10 cellular contexts compared by ENCODE assay signal in the genomic region with DNA sequence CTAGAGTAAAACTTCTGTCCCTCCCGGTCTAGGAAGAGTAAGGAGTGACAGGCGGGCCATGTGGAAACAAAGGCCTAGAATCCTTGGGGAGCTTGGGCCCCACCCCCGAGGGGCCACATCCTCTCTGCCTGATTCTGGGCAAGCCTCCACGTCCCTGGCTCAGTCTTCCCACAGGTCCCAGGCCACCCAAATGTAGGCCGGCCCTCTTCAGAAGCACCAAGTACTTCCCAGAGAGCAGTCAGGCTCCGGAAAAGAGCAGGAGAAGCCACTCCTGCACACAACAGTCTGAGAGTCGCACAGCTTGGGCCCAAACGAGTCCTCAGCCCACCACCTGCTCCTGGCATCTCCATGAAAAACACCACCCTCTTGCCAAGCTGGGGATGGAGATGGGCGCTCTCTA. TPM values are rescaled to one million over a fixed set of nuclear protein-coding genes. Genes with fewer than 3 reads are reported as not detected.
DNase-seq lines count a peak whose midpoint lies in the region; ATAC-seq and TF ChIP-seq lines count a peak whose summit lies in the region.
"Had no signal": no experiment of that assay in that cellular context is flagged by ENCODE, and none has a peak within 500 bp of the region (broad histone marks: within the 10 kb centered on the region; RNA-seq: fewer than 3 reads in every experiment).

No MANE protein-coding gene starts in this region.

- no peaks in the 10 kb centered on the region for H3K27me3 Mint-ChIP-seq in activated CD4-positive, alpha-beta T cell treated with anti-CD3 and anti-CD28 coated beads, Interleukin-2, amount 10 ng/mL, durations not matched to agents 7 days and 5 days
- H3K27me3 Mint-ChIP-seq in brain (no peaks in the 10 kb centered on the region), type B pancreatic cell (no peaks in the 10 kb centered on the region)

- peak overlapping the region; percentile 62 for H3K4me3 Mint-ChIP-seq in activated CD4-positive, alpha-beta T cell treated with anti-CD3 and anti-CD28 coated beads, Interleukin-2, amount 10 ng/mL, durations not matched to agents 7 days and 5 days
- peak overlapping the region in 1 of 5 experiments; percentile 22 for H3K4me3 Mint-ChIP-seq in brain
- no peak overlapping the region for H3K4me3 Mint-ChIP-seq in type B pancreatic cell

- peaks cover 91% of the 10 kb centered on the region for H3K4me1 Mint-ChIP-seq in activated CD4-positive, alpha-beta T cell treated with anti-CD3 and anti-CD28 coated beads, Interleukin-2, amount 10 ng/mL, durations not matched to agents 7 days and 5 days
- H3K4me1 Mint-ChIP-seq in brain: peaks cover 50% of the 10 kb centered on the region
- peaks cover 29% of the 10 kb centered on the region for H3K4me1 Mint-ChIP-seq in type B pancreatic cell (ENCODE audit: unreplicated experiment)

- peak overlapping the region in 1 of 2 donors; percentile 3 for H3K4me3 ChIP-seq in mucosa of rectum (ENCODE audit: low read length in 2 of 2)
- H3K4me3 ChIP-seq: A549 had no signal

- no peak for ATAC-seq in HG02763 (IDR thresholded peaks at IDR 0.05; ENCODE audit: unreplicated experiment)
- ATAC-seq: A549, SK-N-SH treated with all-trans-retinoic acid at 6 μM for 48 hours had no signal

- peak overlapping the region; percentile 83 to 89 for H3K27ac ChIP-seq in mucosa of rectum (ENCODE audit: low read depth in 2 of 2, low read length in 2 of 2)

- CTCF ChIA-PET in activated CD4-positive, alpha-beta T cell treated with anti-CD3 and anti-CD28 coated beads, Interleukin-2, amount 10 ng/mL, durations not matched to agents 7 days and 5 days (lab: Charles Lee): interaction anchor here (1.6 to 32.1 kb wide), 3 partner anchors 14 to 151 kb away, joined by 6 to 732 read pairs (median 232); partner anchors contain the start of genes ARL2, CDC42BPG and EHD1

- TF ChIP-seq CTCF in brain (conservative IDR thresholded peaks at IDR 0.05): no peak
- TF ChIP-seq CTCF in type B pancreatic cell (conservative IDR thresholded peaks at IDR 0.05): no peak

- H3K9ac ChIP-seq in mucosa of rectum (ENCODE audit: low read depth in 1 of 2, low read length in 2 of 2): peak overlapping the region in 1 of 2 donors; percentile 32

- H3K36me3 Mint-ChIP-seq in activated CD4-positive, alpha-beta T cell treated with anti-CD3 and anti-CD28 coated beads, Interleukin-2, amount 10 ng/mL, durations not matched to agents 7 days and 5 days (ENCODE audit: low read depth): peaks cover 57% of the 10 kb centered on the region
- H3K36me3 Mint-ChIP-seq in brain (peaks cover 29% of the 10 kb centered on the region), type B pancreatic cell (peaks cover 16% of the 10 kb centered on the region)

- no peaks in the 10 kb centered on the region for H3K27me3 ChIP-seq in mucosa of rectum (ENCODE audit: control insufficient read depth in 2 of 2, insufficient read depth in 2 of 2, low read length in 2 of 2)

- POLR2A ChIA-PET in activated CD4-positive, alpha-beta T cell treated with anti-CD3 and anti-CD28 coated beads, Interleukin-2, amount 10 ng/mL, durations not matched to agents 7 days and 5 days (lab: Charles Lee): no interaction called here

- H3K9me3 Mint-ChIP-seq in activated CD4-positive, alpha-beta T cell treated with anti-CD3 and anti-CD28 coated beads, Interleukin-2, amount 10 ng/mL, durations not matched to agents 7 days and 5 days: no peaks in the 10 kb centered on the region
- H3K9me3 Mint-ChIP-seq in brain: no peaks in the 10 kb centered on the region
- H3K9me3 Mint-ChIP-seq in type B pancreatic cell: peaks cover 6% of the 10 kb centered on the region

- peaks cover 45 to 52% of the 10 kb centered on the region in 2 donors for H3K4me1 ChIP-seq in mucosa of rectum (ENCODE audit: control insufficient read depth in 2 of 2, insufficient read depth in 2 of 2, low read length in 2 of 2)

- no peaks in the 10 kb centered on the region for H3K9me3 ChIP-seq in mucosa of rectum (ENCODE audit: control insufficient read depth in 2 of 2, low read length in 2 of 2)
- H3K9me3 ChIP-seq: A549 had no signal

- no peak for DNase-seq in activated CD4-positive, alpha-beta T cell treated with anti-CD3 and anti-CD28 coated beads, Interleukin-2, amount 10 ng/mL, durations not matched to agents 7 days and 5 days
- DNase-seq in activated CD4-positive, alpha-beta T cell treated with anti-CD3 and anti-CD28 coated beads for 48 hours: no peak
- DNase-seq in type B pancreatic cell (ENCODE audit: extremely low spot score, unreplicated experiment): no peak
- no peak for DNase-seq in RPMI8226
- DNase-seq in MV-4-11 (lab: John Stamatoyannopoulos, UW): no peak

- H3K36me3 ChIP-seq in mucosa of rectum (ENCODE audit: control insufficient read depth in 2 of 2, insufficient read depth in 2 of 2, low read length in 2 of 2): peaks cover 15 to 17% of the 10 kb centered on the region in 2 donors

- peak overlapping the region; percentile 98 for H3K27ac Mint-ChIP-seq in activated CD4-positive, alpha-beta T cell treated with anti-CD3 and anti-CD28 coated beads, Interleukin-2, amount 10 ng/mL, durations not matched to agents 7 days and 5 days
- H3K27ac Mint-ChIP-seq in brain: peak overlapping the region; percentile 90 to 95 (median 94)
- H3K27ac Mint-ChIP-seq in type B pancreatic cell: peak overlapping the region; percentile 58

RNA-seq across cellular contexts. Expression of gene EHD1, which starts 15.5 kb away (rescaled TPM):
- total RNA-seq in activated CD4-positive, alpha-beta T cell treated with anti-CD3 and anti-CD28 coated beads, Interleukin-2, amount 10 ng/mL, durations not matched to agents 7 days and 5 days: 100 to 1,000 TPM; 131 to 149 TPM
- polyA plus RNA-seq in brain (ENCODE audit: insufficient read depth, low read depth, low replicate concordance): 43.9 TPM
- total RNA-seq in type B pancreatic cell (ENCODE audit: low replicate concordance): 86.6 and 121 TPM in 2 replicates

RNA-seq across cellular contexts. Expression of gene CDC42BPG, which starts 18.5 kb away (rescaled TPM):
- 1 to 10 TPM in 1 of 2 experiments, under 1 TPM in 1; 0.42 to 1.3 TPM for total RNA-seq in activated CD4-positive, alpha-beta T cell treated with anti-CD3 and anti-CD28 coated beads, Interleukin-2, amount 10 ng/mL, durations not matched to agents 7 days and 5 days
- 9.5 TPM for polyA plus RNA-seq in brain (ENCODE audit: insufficient read depth, low read depth, low replicate concordance)
- total RNA-seq in type B pancreatic cell (ENCODE audit: low replicate concordance): 20.1 and 47.7 TPM in 2 replicates

RNA-seq across cellular contexts. Expression of gene MEN1, which starts 52.6 kb away (rescaled TPM):
- total RNA-seq in activated CD4-positive, alpha-beta T cell treated with anti-CD3 and anti-CD28 coated beads, Interleukin-2, amount 10 ng/mL, durations not matched to agents 7 days and 5 days: 10 to 100 TPM; 35.1 to 38.7 TPM
- 59.7 TPM for polyA plus RNA-seq in brain (ENCODE audit: insufficient read depth, low read depth, low replicate concordance)
- 35.5 and 50.6 TPM in 2 replicates for total RNA-seq in type B pancreatic cell (ENCODE audit: low replicate concordance)

RNA-seq across cellular contexts. Expression of gene ATG2A, which starts 54.1 kb away (rescaled TPM):
- 10 to 100 TPM; 23.0 to 25.7 TPM for total RNA-seq in activated CD4-positive, alpha-beta T cell treated with anti-CD3 and anti-CD28 coated beads, Interleukin-2, amount 10 ng/mL, durations not matched to agents 7 days and 5 days
- polyA plus RNA-seq in brain (ENCODE audit: insufficient read depth, low read depth, low replicate concordance): 20.4 TPM
- total RNA-seq in type B pancreatic cell (ENCODE audit: low replicate concordance): 26.8 and 30.8 TPM in 2 replicates

RNA-seq across cellular contexts. Expression of gene MAP4K2, which starts 59.9 kb away (rescaled TPM):
- total RNA-seq in activated CD4-positive, alpha-beta T cell treated with anti-CD3 and anti-CD28 coated beads, Interleukin-2, amount 10 ng/mL, durations not matched to agents 7 days and 5 days: 10 to 100 TPM; 86.6 to 91.2 TPM
- polyA plus RNA-seq in brain (ENCODE audit: insufficient read depth, low read depth, low replicate concordance): 18.6 TPM
- 8.6 and 20.2 TPM in 2 replicates for total RNA-seq in type B pancreatic cell (ENCODE audit: low replicate concordance)
